Comparison of ENCODE assay signal across 13 cellular contexts in genomic region chr18:51188024-51188701, GRCh38. TPM values are rescaled to one million over a fixed set of nuclear protein-coding genes. Genes with fewer than 3 reads are reported as not detected.
DNase-seq lines count a peak whose midpoint lies in the region; ATAC-seq, FAIRE-seq and TF ChIP-seq lines count a peak whose summit lies in the region.
"Had no signal": no experiment of that assay in that cellular context is flagged by ENCODE, and none has a peak within 500 bp of the region (broad histone marks: within the 10 kb centered on the region; RNA-seq: fewer than 3 reads in every experiment).

No MANE protein-coding gene starts in this region.

- H3K9me3 ChIP-seq in pancreas = no peaks in the 10 kb centered on the region
- no peaks in the 10 kb centered on the region for H3K9me3 ChIP-seq in esophagus muscularis mucosa

- peaks cover 26% of the 10 kb centered on the region for H3K36me3 Mint-ChIP-seq in T-helper 2 cell treated with Interferon-gamma antibody and Interleukin-4, amounts not matched to agents 5 μg/mL and 100 μg/mL, for 36 hours (ENCODE audit: low read depth)
- peaks cover 0 to 8% of the 10 kb centered on the region in 2 donors for H3K36me3 Mint-ChIP-seq in naive B cell

- H3K4me1 ChIP-seq in pancreas (peaks cover 3 to 35% (median 28%) of the 10 kb centered on the region in 3 donors), esophagus muscularis mucosa (peaks cover 41 to 55% (median 48%) of the 10 kb centered on the region in 4 donors)

- 91 to 93% methylated on average over 6 of the region's 6 CpGs for WGBS in pancreas, 2 donors
- 91% methylated on average over 6 of the region's 6 CpGs for WGBS in esophagus muscularis mucosa

- peak overlapping the region; percentile 31 for H3K27ac Mint-ChIP-seq in T-helper 2 cell treated with Interferon-gamma antibody and Interleukin-4, amounts not matched to agents 5 μg/mL and 100 μg/mL, for 36 hours
- H3K27ac Mint-ChIP-seq in naive B cell = peak overlapping the region in 5 of 6 donors; percentile 32 to 92 (median 38)

- intact Hi-C loops in pancreas (cut with DNase I) = no loop called here
- intact Hi-C loops in esophagus muscularis mucosa (cut with DNase I) = no loop called here

- FAIRE-seq in pancreas (lab: Jason Lieb, UNC) = no peak

- H3K4me3 ChIP-seq in pancreas (no peak overlapping the region), esophagus muscularis mucosa (no peak overlapping the region)

- TF ChIP-seq CTCF in pancreas (IDR thresholded peaks at IDR 0.05) (no peak), esophagus muscularis mucosa (IDR thresholded peaks at IDR 0.05) (no peak)

- H3K27ac ChIP-seq in pancreas = no peak overlapping the region
- no peak overlapping the region for H3K27ac ChIP-seq in esophagus muscularis mucosa (replicated peaks in 1 of 4)

- no peak overlapping the region for H3K4me3 Mint-ChIP-seq in T-helper 2 cell treated with Interferon-gamma antibody and Interleukin-4, amounts not matched to agents 5 μg/mL and 100 μg/mL, for 36 hours
- H3K4me3 Mint-ChIP-seq in naive B cell = peak overlapping the region in 7 of 8 donors; percentile 27 to 77 (median 56)
- H3K4me3 Mint-ChIP-seq: activated CD4-positive, alpha-beta T cell treated with anti-CD3 and anti-CD28 coated beads for 36 hours had no signal

- DNase-seq in T-helper 2 cell treated with Interferon-gamma antibody and Interleukin-4, amounts not matched to agents 5 μg/mL and 100 μg/mL, for 36 hours (ENCODE audit: low spot score) = no peak
- DNase-seq in T-helper 2 cell (no peak), naive B cell (no peak), pancreas (no peak), NCI-H1436 (lab: John Stamatoyannopoulos, UW) (no peak), esophagus muscularis mucosa (ENCODE audit: extremely low spot score) (no peak)
- DNase-seq: 8988T; activated CD4-positive, alpha-beta T cell treated with anti-CD3 and anti-CD28 coated beads for 36 hours; aorta; NCI-H2171; stimulated activated CD4-positive, alpha-beta T cell treated with anti-CD3 and anti-CD28 coated beads, Interleukin-4, amount 100 ng/mL, for 24 hours had no signal

- ATAC-seq in GM21447 (IDR thresholded peaks at IDR 0.05; ENCODE audit: unreplicated experiment) (peak; percentile 51), HG03439 (IDR thresholded peaks at IDR 0.05; ENCODE audit: unreplicated experiment) (peak; percentile 55), naive B cell (ENCODE audit: low read depth in 2 of 2) (peak; percentile 41 to 48), pancreas (no peak)
- ATAC-seq: activated CD4-positive, alpha-beta T cell treated with anti-CD3 and anti-CD28 coated beads for 36 hours had no signal

- peaks cover 55% of the 10 kb centered on the region for H3K4me1 Mint-ChIP-seq in T-helper 2 cell treated with Interferon-gamma antibody and Interleukin-4, amounts not matched to agents 5 μg/mL and 100 μg/mL, for 36 hours (ENCODE audit: low read depth)
- H3K4me1 Mint-ChIP-seq in naive B cell = peaks cover 44 to 74% (median 62%) of the 10 kb centered on the region in 3 donors

- no peaks in the 10 kb centered on the region for H3K27me3 Mint-ChIP-seq in T-helper 2 cell treated with Interferon-gamma antibody and Interleukin-4, amounts not matched to agents 5 μg/mL and 100 μg/mL, for 36 hours (ENCODE audit: low read depth)
- H3K27me3 Mint-ChIP-seq in naive B cell = no peaks in the 10 kb centered on the region
- H3K27me3 Mint-ChIP-seq: activated CD4-positive, alpha-beta T cell treated with anti-CD3 and anti-CD28 coated beads for 36 hours had no signal

- TF ChIP-seq POLR2A in esophagus muscularis mucosa (IDR thresholded peaks at IDR 0.05; ENCODE audit: low read depth) = no peak

- H3K36me3 ChIP-seq in pancreas = no peaks in the 10 kb centered on the region
- no peaks in the 10 kb centered on the region for H3K36me3 ChIP-seq in esophagus muscularis mucosa

- H3K9me3 Mint-ChIP-seq in T-helper 2 cell treated with Interferon-gamma antibody and Interleukin-4, amounts not matched to agents 5 μg/mL and 100 μg/mL, for 36 hours = no peaks in the 10 kb centered on the region
- H3K9me3 Mint-ChIP-seq in naive B cell = no peaks in the 10 kb centered on the region

- H3K27me3 ChIP-seq in pancreas (no peaks in the 10 kb centered on the region), esophagus muscularis mucosa (no peaks in the 10 kb centered on the region)

- TF ChIP-seq EP300 in esophagus muscularis mucosa (IDR thresholded peaks at IDR 0.05) = no peak

RNA-seq across cellular contexts. Expression of gene MEX3C, which starts 9.3 kb away (rescaled TPM):
- polyA plus RNA-seq in naive B cell (ENCODE audit: low read depth in 6 of 6) = 10 to 100 TPM in 2 of 6 donors, 1 to 10 TPM in 4; 6.6 to 13.4 (median 8.7) TPM
- total RNA-seq in pancreas = 10 to 100 TPM in 4 of 6 donors, 1 to 10 TPM in 2; 7.5 to 18.6 (median 11.7) TPM
- 1 to 10 TPM; 4.2 to 7.5 TPM for polyA plus RNA-seq in pancreas
- 10 to 100 TPM; 22.8 to 38.0 (median 30.3) TPM for total RNA-seq in esophagus muscularis mucosa

Comparison
In these comparisons a context has a peak if more than half of its experiments do, and no peak if none do; other contexts are left out.
1. ATAC-seq: peak in GM21447 (single experiment), HG03439 (single experiment) and naive B cell (2 of 2); none in pancreas (0 of 4).